ENCODE assay signal across 11 cellular contexts in genomic region chr10:79142064-79142491, GRCh38.
A peak's percentile ranks its signal among the peaks of the same experiment; 100 is the strongest.
DNase-seq lines count a peak whose midpoint lies in the region; ATAC-seq and TF ChIP-seq lines count a peak whose summit lies in the region.
"Had no signal": no experiment of that assay in that cellular context is flagged by ENCODE, and none has a peak within 500 bp of the region (broad histone marks: within the 10 kb centered on the region; RNA-seq: fewer than 3 reads in every experiment).

No MANE protein-coding gene starts in this region.

- H3K9me3 Mint-ChIP-seq in activated naive CD4-positive, alpha-beta T cell treated with anti-CD3 and anti-CD28 coated beads, Interleukin-2, amount 10 ng/mL, durations not matched to agents 7 days and 5 days = no peaks in the 10 kb centered on the region
- no peaks in the 10 kb centered on the region for H3K9me3 Mint-ChIP-seq in activated naive CD4-positive, alpha-beta T cell treated with anti-CD3 and anti-CD28 coated beads for 36 hours
- no peaks in the 10 kb centered on the region for H3K9me3 Mint-ChIP-seq in type B pancreatic cell

- TF ChIP-seq POLR2A in adrenal gland (IDR thresholded peaks at IDR 0.05) = peak in 1 of 2 donors; percentile 23

- H3K36me3 Mint-ChIP-seq in activated naive CD4-positive, alpha-beta T cell treated with anti-CD3 and anti-CD28 coated beads, Interleukin-2, amount 10 ng/mL, durations not matched to agents 7 days and 5 days = peaks cover 11% of the 10 kb centered on the region
- no peaks in the 10 kb centered on the region for H3K36me3 Mint-ChIP-seq in activated naive CD4-positive, alpha-beta T cell treated with anti-CD3 and anti-CD28 coated beads for 36 hours (ENCODE audit: low read depth)
- H3K36me3 Mint-ChIP-seq in type B pancreatic cell = peaks cover 28% of the 10 kb centered on the region
- H3K36me3 Mint-ChIP-seq: activated CD8-positive, alpha-beta memory T cell treated with anti-CD3 and anti-CD28 coated beads, Interleukin-2, amount 10 ng/mL, durations not matched to agents 7 days and 5 days had no signal

- ATAC-seq in lung (ENCODE audit: insufficient read depth, low FRiP score) (no peak), GM19397 (IDR thresholded peaks at IDR 0.05; ENCODE audit: unreplicated experiment) (no peak)
- ATAC-seq: activated CD8-positive, alpha-beta memory T cell treated with anti-CD3 and anti-CD28 coated beads, Interleukin-2, amount 10 ng/mL, durations not matched to agents 7 days and 5 days had no signal

- TF ChIP-seq CTCF in adrenal gland (IDR thresholded peaks at IDR 0.05) (no peak), lung (IDR thresholded peaks at IDR 0.05; ENCODE audit: control extremely low read depth, extremely low read depth) (no peak), type B pancreatic cell (conservative IDR thresholded peaks at IDR 0.05) (no peak)

- DNase-seq in activated naive CD4-positive, alpha-beta T cell treated with anti-CD3 and anti-CD28 coated beads, Interleukin-2, amount 10 ng/mL, durations not matched to agents 7 days and 5 days = no peak
- no peak for DNase-seq in activated naive CD4-positive, alpha-beta T cell treated with anti-CD3 and anti-CD28 coated beads for 36 hours
- peak in 5 of 7 donors; percentile 65 to 84 (median 75) for DNase-seq in adrenal gland
- no peak for DNase-seq in lung (ENCODE audit: low spot score)
- DNase-seq in type B pancreatic cell (ENCODE audit: extremely low spot score, unreplicated experiment) = no peak
- DNase-seq in SW 1271 (lab: John Stamatoyannopoulos, UW) = no peak
- DNase-seq in SJCRH30 = no peak
- DNase-seq: activated CD8-positive, alpha-beta memory T cell treated with anti-CD3 and anti-CD28 coated beads, Interleukin-2, amount 10 ng/mL, durations not matched to agents 7 days and 5 days; AML-193; Karpas-422 had no signal

- H3K4me3 ChIP-seq in adrenal gland (no peak overlapping the region), lung (no peak overlapping the region), SJCRH30 (no peak overlapping the region)

- CTCF ChIA-PET in activated naive CD4-positive, alpha-beta T cell treated with anti-CD3 and anti-CD28 coated beads, Interleukin-2, amount 10 ng/mL, durations not matched to agents 7 days and 5 days (lab: Charles Lee) = no interaction called here
- CTCF ChIA-PET in activated naive CD4-positive, alpha-beta T cell treated with anti-CD3 and anti-CD28 coated beads for 36 hours (lab: Charles Lee) = interaction anchor here (1.8 kb wide), 1 partner anchor 54 kb away, joined by 6 read pairs; no protein-coding TSS in a partner anchor

- H3K4me1 ChIP-seq in adrenal gland (replicated peaks in 1 of 2) (peaks cover 59 to 79% of the 10 kb centered on the region in 2 donors), lung (ENCODE audit: control insufficient read depth in 2 of 2, insufficient read depth in 2 of 2, low read length in 2 of 2) (peaks cover 34 to 48% of the 10 kb centered on the region in 2 donors), SJCRH30 (peaks cover 29% of the 10 kb centered on the region)

- peak overlapping the region; percentile 6 to 89 (median 67) for H3K27ac ChIP-seq in adrenal gland
- H3K27ac ChIP-seq in lung (ENCODE audit: low read depth in 1 of 2, low read length in 1 of 2) = peak overlapping the region; percentile 62 to 71
- H3K27ac ChIP-seq in SJCRH30 = no peak overlapping the region

- H3K4me3 Mint-ChIP-seq in activated naive CD4-positive, alpha-beta T cell treated with anti-CD3 and anti-CD28 coated beads, Interleukin-2, amount 10 ng/mL, durations not matched to agents 7 days and 5 days = no peak overlapping the region
- no peak overlapping the region for H3K4me3 Mint-ChIP-seq in activated naive CD4-positive, alpha-beta T cell treated with anti-CD3 and anti-CD28 coated beads for 36 hours
- H3K4me3 Mint-ChIP-seq in type B pancreatic cell = peak overlapping the region; percentile 1
- H3K4me3 Mint-ChIP-seq: activated CD8-positive, alpha-beta memory T cell treated with anti-CD3 and anti-CD28 coated beads, Interleukin-2, amount 10 ng/mL, durations not matched to agents 7 days and 5 days had no signal

- H3K36me3 ChIP-seq in adrenal gland (replicated peaks in 1 of 2) (peaks cover 0 to 21% of the 10 kb centered on the region in 2 donors), lung (ENCODE audit: control insufficient read depth in 2 of 2, insufficient read depth in 2 of 2, low read length in 2 of 2) (peaks cover 0 to 15% of the 10 kb centered on the region in 2 donors), SJCRH30 (peaks cover 7% of the 10 kb centered on the region)

- H3K27me3 ChIP-seq in adrenal gland = no peaks in the 10 kb centered on the region
- H3K27me3 ChIP-seq in lung (ENCODE audit: control insufficient read depth, insufficient read depth) = no peaks in the 10 kb centered on the region
- no peaks in the 10 kb centered on the region for H3K27me3 ChIP-seq in SJCRH30

- H3K4me1 Mint-ChIP-seq in activated naive CD4-positive, alpha-beta T cell treated with anti-CD3 and anti-CD28 coated beads, Interleukin-2, amount 10 ng/mL, durations not matched to agents 7 days and 5 days = peaks cover 74% of the 10 kb centered on the region
- H3K4me1 Mint-ChIP-seq in activated naive CD4-positive, alpha-beta T cell treated with anti-CD3 and anti-CD28 coated beads for 36 hours (ENCODE audit: low read depth) = peaks cover 45% of the 10 kb centered on the region
- H3K4me1 Mint-ChIP-seq in type B pancreatic cell (ENCODE audit: unreplicated experiment) = peaks cover 53% of the 10 kb centered on the region

- intact Hi-C loops in activated naive CD4-positive, alpha-beta T cell treated with anti-CD3 and anti-CD28 coated beads for 36 hours (cut with micrococcal nuclease) = no loop called here
- intact Hi-C loops in adrenal gland (cut with DNase I) = no loop called here

- H3K9me3 ChIP-seq in adrenal gland (replicated peaks in 1 of 3) (no peaks in the 10 kb centered on the region), lung (ENCODE audit: control insufficient read depth in 2 of 2, insufficient read depth in 1 of 2, low read length in 1 of 2) (no peaks in the 10 kb centered on the region), SJCRH30 (replicated peaks) (no peaks in the 10 kb centered on the region)

- H3K27me3 Mint-ChIP-seq in activated naive CD4-positive, alpha-beta T cell treated with anti-CD3 and anti-CD28 coated beads, Interleukin-2, amount 10 ng/mL, durations not matched to agents 7 days and 5 days = no peaks in the 10 kb centered on the region
- H3K27me3 Mint-ChIP-seq in activated naive CD4-positive, alpha-beta T cell treated with anti-CD3 and anti-CD28 coated beads for 36 hours (ENCODE audit: low read depth) = no peaks in the 10 kb centered on the region
- no peaks in the 10 kb centered on the region for H3K27me3 Mint-ChIP-seq in type B pancreatic cell
- H3K27me3 Mint-ChIP-seq: activated CD8-positive, alpha-beta memory T cell treated with anti-CD3 and anti-CD28 coated beads, Interleukin-2, amount 10 ng/mL, durations not matched to agents 7 days and 5 days had no signal

- H3K27ac Mint-ChIP-seq in activated naive CD4-positive, alpha-beta T cell treated with anti-CD3 and anti-CD28 coated beads, Interleukin-2, amount 10 ng/mL, durations not matched to agents 7 days and 5 days = peak overlapping the region; percentile 30
- no peak overlapping the region for H3K27ac Mint-ChIP-seq in activated naive CD4-positive, alpha-beta T cell treated with anti-CD3 and anti-CD28 coated beads for 36 hours
- H3K27ac Mint-ChIP-seq in type B pancreatic cell = peak overlapping the region; percentile 61
- H3K27ac Mint-ChIP-seq: activated CD8-positive, alpha-beta memory T cell treated with anti-CD3 and anti-CD28 coated beads, Interleukin-2, amount 10 ng/mL, durations not matched to agents 7 days and 5 days had no signal

- WGBS in adrenal gland, 4 donors = 39 to 57% (median 45%) methylated on average over 10 of the region's 10 CpGs
- 46 to 61% methylated on average over 10 of the region's 10 CpGs for WGBS in lung, 2 donors

Comparison
In these comparisons a context has a peak if more than half of its experiments do, and no peak if none do; other contexts are left out.
1. DNase-seq: peak in adrenal gland (5 of 7); none in activated naive CD4-positive, alpha-beta T cell treated with anti-CD3 and anti-CD28 coated beads, Interleukin-2, amount 10 ng/mL, durations not matched to agents 7 days and 5 days (single experiment), activated naive CD4-positive, alpha-beta T cell treated with anti-CD3 and anti-CD28 coated beads for 36 hours (single experiment), lung (single experiment), type B pancreatic cell (single experiment), SW 1271 (0 of 2) and SJCRH30 (0 of 2).